Comparison of ENCODE assay signal across 1 cellular context in genomic region chr19:46824887-46825730, GRCh38.
TF ChIP-seq lines count a peak whose summit lies in the region.

No MANE protein-coding gene starts in this region.

TF ChIP-seq in WTC11, 78 proteins besides CTCF, POLR2A, EP300 and RAD21 (continued from another document):
- TF ChIP-seq ATF6 (CRISPR knock-in tag; IDR thresholded peaks at IDR 0.05) = no peak
- no peak for TF ChIP-seq RORB (CRISPR knock-in tag; IDR thresholded peaks at IDR 0.05)
- TF ChIP-seq MYBL2 (CRISPR knock-in tag; IDR thresholded peaks at IDR 0.05) = no peak
- no peak for TF ChIP-seq ZNF416 (CRISPR knock-in tag; IDR thresholded peaks at IDR 0.05)
